ENCODE assay signal across 8 cellular contexts in genomic region chr3:194134231-194134756, GRCh38. TPM values are rescaled to one million over a fixed set of nuclear protein-coding genes. Genes with fewer than 3 reads are reported as not detected.
DNase-seq lines count a peak whose midpoint lies in the region; ATAC-seq and TF ChIP-seq lines count a peak whose summit lies in the region.

No MANE protein-coding gene starts in this region.

- peaks cover 20% of the 10 kb centered on the region for H3K36me3 ChIP-seq in DOHH2 (ENCODE audit: control insufficient read depth, low read length)

- peaks cover 40% of the 10 kb centered on the region for H3F3A ChIP-seq in DOHH2 (ENCODE audit: control insufficient read depth, insufficient read depth)

- 0% methylated on average over 13 of the region's 71 CpGs; no CpG with 5 or more reads in 1 of the 2 donors for WGBS in lower leg skin, 2 donors

- DNase-seq in LNCaP clone FGC (ENCODE audit: low read depth), result no peak
- peak; percentile 52 for DNase-seq in activated CD4-positive, CD25-positive, alpha-beta regulatory T cell treated with anti-CD3 and anti-CD28 coated beads, Interleukin-2, amount 50 U/mL, for 72 hours
- peak; percentile 12 for DNase-seq in effector CD4-positive, alpha-beta T cell
- peak; percentile 72 to 95 for DNase-seq in lower leg skin (ENCODE audit: low spot score in 2 of 2)
- peak; percentile 65 for DNase-seq in stimulated activated CD8-positive, alpha-beta memory T cell treated with anti-CD3 and anti-CD28 coated beads, Interleukin-4, amount 100 ng/mL, for 48 hours
- no peak for DNase-seq in epidermal melanocyte (ENCODE audit: insufficient read length, low spot score)

- H3K9me2 ChIP-seq in DOHH2 (replicated peaks; ENCODE audit: control insufficient read depth, low read length), result no peaks in the 10 kb centered on the region

- H3K4me3 ChIP-seq in DOHH2 (ENCODE audit: low read length) (peak overlapping the region; percentile 77), LNCaP clone FGC (ENCODE audit: low read depth, low read length) (peak overlapping the region; percentile 71), lower leg skin (ENCODE audit: low read depth, poor library complexity, severe bottlenecking) (peak overlapping the region; percentile 40)

- TF ChIP-seq CTCF in DOHH2 (IDR thresholded peaks at IDR 0.05; ENCODE audit: low read depth, low read length, poor library complexity, severe bottlenecking) (no peak), LNCaP clone FGC (IDR thresholded peaks at IDR 0.05; ENCODE audit: control insufficient read depth, extremely low read depth, insufficient read depth) (no peak), lower leg skin (IDR thresholded peaks at IDR 0.05) (no peak)

- no peak for TF ChIP-seq POLR2A in lower leg skin (IDR thresholded peaks at IDR 0.05)

- no peaks in the 10 kb centered on the region for H4K20me1 ChIP-seq in DOHH2 (ENCODE audit: control insufficient read depth, insufficient read depth, low read depth, low read length)

- intact Hi-C loops in lower leg skin (cut with DNase I; ENCODE audit: low total_unique reads), result loop anchor here (10.0 kb wide), 1 partner anchor 181 kb away; no protein-coding TSS in a partner anchor

- no peaks in the 10 kb centered on the region for H3K9me3 ChIP-seq in DOHH2 (ENCODE audit: control insufficient read depth, insufficient read depth, low read length)

- H3K4me2 ChIP-seq in DOHH2 (ENCODE audit: low read length), result peak overlapping the region; percentile 76

- H3K27me3 ChIP-seq in DOHH2 (ENCODE audit: control insufficient read depth, low read length), result peaks cover 10% of the 10 kb centered on the region

- peak; percentile 5 for ATAC-seq in GM21786 (IDR thresholded peaks at IDR 0.05; ENCODE audit: unreplicated experiment)

- peak overlapping the region; percentile 52 for H3K27ac ChIP-seq in DOHH2 (ENCODE audit: low read depth, low read length)

- peaks cover 24% of the 10 kb centered on the region for H3K79me2 ChIP-seq in DOHH2 (ENCODE audit: control insufficient read depth, low read length)

- peaks cover 69% of the 10 kb centered on the region for H3K4me1 ChIP-seq in DOHH2 (ENCODE audit: control insufficient read depth, low read length)

RNA-seq across cellular contexts. Expression of gene HES1, which starts 1.7 kb away (rescaled TPM):
- total RNA-seq in lower leg skin, result 100 to 1,000 TPM; 145 to 366 (median 315) TPM

Comparison
In these comparisons a context has a peak if more than half of its experiments do, and no peak if none do; other contexts are left out.
1. DNase-seq: peak in activated CD4-positive, CD25-positive, alpha-beta regulatory T cell treated with anti-CD3 and anti-CD28 coated beads, Interleukin-2, amount 50 U/mL, for 72 hours (single experiment), effector CD4-positive, alpha-beta T cell (single experiment), lower leg skin (2 of 2) and stimulated activated CD8-positive, alpha-beta memory T cell treated with anti-CD3 and anti-CD28 coated beads, Interleukin-4, amount 100 ng/mL, for 48 hours (single experiment); none in LNCaP clone FGC (single experiment) and epidermal melanocyte (single experiment).
2. Peak in every context shown above with its lines, with median percentiles within 50 percentile points of each other: H3K4me3 ChIP-seq.